ENCODE assay signal across 1 cellular context in genomic region chr19:16573925-16574324, GRCh38.
TF ChIP-seq lines count a peak whose summit lies in the region.

No MANE protein-coding gene starts in this region.

TF ChIP-seq in GM23338, 12 proteins besides CTCF, POLR2A, EP300 and RAD21 (continued from another document):
- TF ChIP-seq, protein P1, sequence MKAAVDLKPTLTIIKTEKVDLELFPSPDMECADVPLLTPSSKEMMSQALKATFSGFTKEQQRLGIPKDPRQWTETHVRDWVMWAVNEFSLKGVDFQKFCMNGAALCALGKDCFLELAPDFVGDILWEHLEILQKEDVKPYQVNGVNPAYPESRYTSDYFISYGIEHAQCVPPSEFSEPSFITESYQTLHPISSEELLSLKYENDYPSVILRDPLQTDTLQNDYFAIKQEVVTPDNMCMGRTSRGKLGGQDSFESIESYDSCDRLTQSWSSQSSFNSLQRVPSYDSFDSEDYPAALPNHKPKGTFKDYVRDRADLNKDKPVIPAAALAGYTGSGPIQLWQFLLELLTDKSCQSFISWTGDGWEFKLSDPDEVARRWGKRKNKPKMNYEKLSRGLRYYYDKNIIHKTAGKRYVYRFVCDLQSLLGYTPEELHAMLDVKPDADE (IDR thresholded peaks at IDR 0.05), result no peak
- TF ChIP-seq, protein P2, sequence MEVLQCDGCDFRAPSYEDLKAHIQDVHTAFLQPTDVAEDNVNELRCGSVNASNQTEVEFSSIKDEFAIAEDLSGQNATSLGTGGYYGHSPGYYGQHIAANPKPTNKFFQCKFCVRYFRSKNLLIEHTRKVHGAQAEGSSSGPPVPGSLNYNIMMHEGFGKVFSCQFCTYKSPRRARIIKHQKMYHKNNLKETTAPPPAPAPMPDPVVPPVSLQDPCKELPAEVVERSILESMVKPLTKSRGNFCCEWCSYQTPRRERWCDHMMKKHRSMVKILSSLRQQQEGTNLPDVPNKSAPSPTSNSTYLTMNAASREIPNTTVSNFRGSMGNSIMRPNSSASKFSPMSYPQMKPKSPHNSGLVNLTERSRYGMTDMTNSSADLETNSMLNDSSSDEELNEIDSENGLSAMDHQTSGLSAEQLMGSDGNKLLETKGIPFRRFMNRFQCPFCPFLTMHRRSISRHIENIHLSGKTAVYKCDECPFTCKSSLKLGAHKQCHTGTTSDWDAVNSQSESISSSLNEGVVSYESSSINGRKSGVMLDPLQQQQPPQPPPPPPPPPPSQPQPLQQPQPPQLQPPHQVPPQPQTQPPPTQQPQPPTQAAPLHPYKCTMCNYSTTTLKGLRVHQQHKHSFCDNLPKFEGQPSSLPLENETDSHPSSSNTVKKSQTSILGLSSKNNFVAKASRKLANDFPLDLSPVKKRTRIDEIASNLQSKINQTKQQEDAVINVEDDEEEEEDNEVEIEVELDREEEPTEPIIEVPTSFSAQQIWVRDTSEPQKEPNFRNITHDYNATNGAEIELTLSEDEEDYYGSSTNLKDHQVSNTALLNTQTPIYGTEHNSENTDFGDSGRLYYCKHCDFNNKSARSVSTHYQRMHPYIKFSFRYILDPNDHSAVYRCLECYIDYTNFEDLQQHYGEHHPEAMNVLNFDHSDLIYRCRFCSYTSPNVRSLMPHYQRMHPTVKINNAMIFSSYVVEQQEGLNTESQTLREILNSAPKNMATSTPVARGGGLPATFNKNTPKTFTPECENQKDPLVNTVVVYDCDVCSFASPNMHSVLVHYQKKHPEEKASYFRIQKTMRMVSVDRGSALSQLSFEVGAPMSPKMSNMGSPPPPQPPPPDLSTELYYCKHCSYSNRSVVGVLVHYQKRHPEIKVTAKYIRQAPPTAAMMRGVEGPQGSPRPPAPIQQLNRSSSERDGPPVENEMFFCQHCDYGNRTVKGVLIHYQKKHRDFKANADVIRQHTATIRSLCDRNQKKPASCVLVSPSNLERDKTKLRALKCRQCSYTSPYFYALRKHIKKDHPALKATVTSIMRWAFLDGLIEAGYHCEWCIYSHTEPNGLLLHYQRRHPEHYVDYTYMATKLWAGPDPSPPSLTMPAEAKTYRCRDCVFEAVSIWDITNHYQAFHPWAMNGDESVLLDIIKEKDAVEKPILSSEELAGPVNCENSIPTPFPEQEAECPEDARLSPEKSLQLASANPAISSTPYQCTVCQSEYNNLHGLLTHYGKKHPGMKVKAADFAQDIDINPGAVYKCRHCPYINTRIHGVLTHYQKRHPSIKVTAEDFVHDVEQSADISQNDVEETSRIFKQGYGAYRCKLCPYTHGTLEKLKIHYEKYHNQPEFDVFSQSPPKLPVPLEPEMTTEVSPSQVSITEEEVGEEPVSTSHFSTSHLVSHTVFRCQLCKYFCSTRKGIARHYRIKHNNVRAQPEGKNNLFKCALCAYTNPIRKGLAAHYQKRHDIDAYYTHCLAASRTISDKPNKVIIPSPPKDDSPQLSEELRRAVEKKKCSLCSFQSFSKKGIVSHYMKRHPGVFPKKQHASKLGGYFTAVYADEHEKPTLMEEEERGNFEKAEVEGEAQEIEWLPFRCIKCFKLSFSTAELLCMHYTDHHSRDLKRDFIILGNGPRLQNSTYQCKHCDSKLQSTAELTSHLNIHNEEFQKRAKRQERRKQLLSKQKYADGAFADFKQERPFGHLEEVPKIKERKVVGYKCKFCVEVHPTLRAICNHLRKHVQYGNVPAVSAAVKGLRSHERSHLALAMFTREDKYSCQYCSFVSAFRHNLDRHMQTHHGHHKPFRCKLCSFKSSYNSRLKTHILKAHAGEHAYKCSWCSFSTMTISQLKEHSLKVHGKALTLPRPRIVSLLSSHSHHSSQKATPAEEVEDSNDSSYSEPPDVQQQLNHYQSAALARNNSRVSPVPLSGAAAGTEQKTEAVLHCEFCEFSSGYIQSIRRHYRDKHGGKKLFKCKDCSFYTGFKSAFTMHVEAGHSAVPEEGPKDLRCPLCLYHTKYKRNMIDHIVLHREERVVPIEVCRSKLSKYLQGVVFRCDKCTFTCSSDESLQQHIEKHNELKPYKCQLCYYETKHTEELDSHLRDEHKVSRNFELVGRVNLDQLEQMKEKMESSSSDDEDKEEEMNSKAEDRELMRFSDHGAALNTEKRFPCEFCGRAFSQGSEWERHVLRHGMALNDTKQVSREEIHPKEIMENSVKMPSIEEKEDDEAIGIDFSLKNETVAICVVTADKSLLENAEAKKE (CRISPR knock-in tag; IDR thresholded peaks at IDR 0.05), result no peak
- no peak for TF ChIP-seq REST (IDR thresholded peaks at IDR 0.05; ENCODE audit: unreplicated experiment)
- no peak for TF ChIP-seq JUNB (IDR thresholded peaks at IDR 0.05; ENCODE audit: unreplicated experiment)
- no peak for TF ChIP-seq ZNF114 (CRISPR knock-in tag; IDR thresholded peaks at IDR 0.05)
- no peak for TF ChIP-seq NANOG (IDR thresholded peaks at IDR 0.05; ENCODE audit: borderline replicate concordance)
